In genomic region chr20:31840906-31841816, GRCh38 we compare ENCODE assay signal across 17 cellular contexts. TPM values are rescaled to one million over a fixed set of nuclear protein-coding genes. Genes with fewer than 3 reads are reported as not detected.
DNase-seq lines count a peak whose midpoint lies in the region; ATAC-seq, FAIRE-seq and TF ChIP-seq lines count a peak whose summit lies in the region.
"Had no signal": no experiment of that assay in that cellular context is flagged by ENCODE, and none has a peak within 500 bp of the region (broad histone marks: within the 10 kb centered on the region; RNA-seq: fewer than 3 reads in every experiment).

No MANE protein-coding gene starts in this region.

- no peaks in the 10 kb centered on the region for H3K36me3 Mint-ChIP-seq in endodermal cell (ENCODE audit: low read depth)
- H3K36me3 Mint-ChIP-seq: neural progenitor cell; stimulated activated effector memory CD8-positive, alpha-beta T cell treated with anti-CD3 and anti-CD28 coated beads, Interleukin-12 subunit alpha, Interleukin-12 subunit beta, amount 100 ng/mL, for 72 hours had no signal

- H3K79me1 ChIP-seq in trophoblast cell (ENCODE audit: low read length), result no peaks in the 10 kb centered on the region

- peak overlapping the region; percentile 94 for H3K27ac ChIP-seq in endodermal cell (ENCODE audit: low read depth, low read length)
- H3K27ac ChIP-seq in trophoblast cell (ENCODE audit: low read depth, low read length), result no peak overlapping the region
- H3K27ac ChIP-seq: BLaER1 treated with 17β-estradiol and CSF1 and Interleukin-3, amounts not matched to agents 10 nM and 100 nM; neural progenitor cell; SK-N-MC had no signal

- no peak for FAIRE-seq in HTR-8/SVneo (lab: Jason Lieb, UNC)

- DNase-seq in Daoy (ENCODE audit: low read depth), result peak; percentile 55
- peak; percentile 77 for DNase-seq in NCI-H226
- no peak for DNase-seq in endodermal cell
- DNase-seq in trophoblast cell, result no peak
- no peak for DNase-seq in HTR-8/SVneo (ENCODE audit: insufficient read length, low spot score)
- DNase-seq in stimulated activated CD4-positive, alpha-beta T cell treated with anti-CD3 and anti-CD28 coated beads, Interleukin-4, amount 100 ng/mL, for 4 hours, result no peak
- DNase-seq: activated CD8-positive, alpha-beta T cell treated with anti-CD3 and anti-CD28 coated beads for 36 hours; NCI-H1092 treated with DMSO at 0.1 percent for 48 hours; NCI-H2171 treated with DMSO at 0.1 percent for 48 hours had no signal

- H3K9me3 ChIP-seq in endodermal cell (ENCODE audit: control insufficient read depth, low read length), result no peaks in the 10 kb centered on the region
- H3K9me3 ChIP-seq in trophoblast cell (ENCODE audit: insufficient read depth, low read depth, low read length), result no peaks in the 10 kb centered on the region
- H3K9me3 ChIP-seq: BLaER1 treated with 17β-estradiol and CSF1 and Interleukin-3, amounts not matched to agents 10 nM and 100 nM; HAP-1 had no signal

- no peak overlapping the region for H2AK5ac ChIP-seq in trophoblast cell (ENCODE audit: low read length)

- no peak overlapping the region for H3K4me3 ChIP-seq in endodermal cell (ENCODE audit: low read length)
- no peak overlapping the region for H3K4me3 ChIP-seq in trophoblast cell (ENCODE audit: low read depth, low read length)
- H3K4me3 ChIP-seq: BLaER1 treated with 17β-estradiol and CSF1 and Interleukin-3, amounts not matched to agents 10 nM and 100 nM; HAP-1; neural progenitor cell; SK-N-MC had no signal

- H3K18ac ChIP-seq in trophoblast cell (ENCODE audit: low read length), result no peak overlapping the region

- H3K36me3 ChIP-seq in endodermal cell (ENCODE audit: control insufficient read depth, insufficient read depth, low read length), result no peaks in the 10 kb centered on the region
- H3K36me3 ChIP-seq in trophoblast cell (ENCODE audit: control insufficient read depth in 1 of 2, insufficient read depth in 2 of 2, low read length in 2 of 2), result no peaks in the 10 kb centered on the region
- H3K36me3 ChIP-seq: BLaER1 treated with 17β-estradiol and CSF1 and Interleukin-3, amounts not matched to agents 10 nM and 100 nM; HAP-1; neural progenitor cell had no signal

- H3K9ac ChIP-seq in endodermal cell (ENCODE audit: extremely low read depth, low read length, poor library complexity, severe bottlenecking) (no peak overlapping the region), trophoblast cell (ENCODE audit: low read length) (no peak overlapping the region)
- H3K9ac ChIP-seq: BLaER1 treated with 17β-estradiol and CSF1 and Interleukin-3, amounts not matched to agents 10 nM and 100 nM; neural progenitor cell had no signal

- H4K91ac ChIP-seq in trophoblast cell (ENCODE audit: low read depth, low read length), result peak overlapping the region; percentile 17

- no peak overlapping the region for H3K23ac ChIP-seq in trophoblast cell (ENCODE audit: low read length)

- H2BK12ac ChIP-seq in trophoblast cell (ENCODE audit: low read length), result no peak overlapping the region

- no peak overlapping the region for H2BK5ac ChIP-seq in trophoblast cell (ENCODE audit: low read depth, low read length, poor library complexity)

- peak overlapping the region; percentile 75 for H3K27ac Mint-ChIP-seq in endodermal cell
- H3K27ac Mint-ChIP-seq: activated CD8-positive, alpha-beta T cell treated with anti-CD3 and anti-CD28 coated beads for 36 hours; IgD-negative memory B cell; neural progenitor cell; stimulated activated effector memory CD8-positive, alpha-beta T cell treated with anti-CD3 and anti-CD28 coated beads, Interleukin-12 subunit alpha, Interleukin-12 subunit beta, amount 100 ng/mL, for 72 hours had no signal

- TF ChIP-seq CTCF in endodermal cell (conservative IDR thresholded peaks at IDR 0.05), result no peak

- no peak for ATAC-seq in GM18502 (IDR thresholded peaks at IDR 0.05; ENCODE audit: poor library complexity, unreplicated experiment)
- no peak for ATAC-seq in HG02970 (IDR thresholded peaks at IDR 0.05; ENCODE audit: low FRiP score, unreplicated experiment)
- ATAC-seq: activated CD8-positive, alpha-beta T cell treated with anti-CD3 and anti-CD28 coated beads for 36 hours; stimulated activated effector memory CD8-positive, alpha-beta T cell treated with anti-CD3 and anti-CD28 coated beads, Interleukin-12 subunit alpha, Interleukin-12 subunit beta, amount 100 ng/mL, for 72 hours had no signal

- H4K8ac ChIP-seq in trophoblast cell (ENCODE audit: low read depth, low read length), result no peak overlapping the region

- H2BK120ac ChIP-seq in trophoblast cell (ENCODE audit: insufficient read depth, low read length, poor library complexity), result no peak overlapping the region

- H3K4ac ChIP-seq in trophoblast cell (ENCODE audit: low read depth, low read length), result no peak overlapping the region

- H3K4me1 Mint-ChIP-seq in endodermal cell, result peaks cover 18% of the 10 kb centered on the region

- H3K9me3 Mint-ChIP-seq in endodermal cell, result no peaks in the 10 kb centered on the region
- H3K9me3 Mint-ChIP-seq: activated CD8-positive, alpha-beta T cell treated with anti-CD3 and anti-CD28 coated beads for 36 hours; IgD-negative memory B cell; neural progenitor cell; stimulated activated effector memory CD8-positive, alpha-beta T cell treated with anti-CD3 and anti-CD28 coated beads, Interleukin-12 subunit alpha, Interleukin-12 subunit beta, amount 100 ng/mL, for 72 hours had no signal

- H3K4me1 ChIP-seq in endodermal cell (ENCODE audit: control insufficient read depth, insufficient read depth, low read length) (peaks cover 5% of the 10 kb centered on the region), trophoblast cell (ENCODE audit: control insufficient read depth in 1 of 2, insufficient read depth in 2 of 2, low read length in 2 of 2) (peaks cover 26 to 43% of the 10 kb centered on the region in 2 experiments)
- H3K4me1 ChIP-seq: HAP-1 had no signal

- H4K12ac ChIP-seq in trophoblast cell (ENCODE audit: low read depth, low read length), result no peak overlapping the region

- no peak overlapping the region for H3K4me2 ChIP-seq in trophoblast cell (ENCODE audit: low read length)
- H3K4me2 ChIP-seq: neural progenitor cell had no signal

- H3K14ac ChIP-seq in trophoblast cell (ENCODE audit: low read length), result no peak overlapping the region

- H3K4me3 Mint-ChIP-seq in endodermal cell, result no peak overlapping the region
- H3K4me3 Mint-ChIP-seq: activated CD8-positive, alpha-beta T cell treated with anti-CD3 and anti-CD28 coated beads for 36 hours; neural progenitor cell; stimulated activated effector memory CD8-positive, alpha-beta T cell treated with anti-CD3 and anti-CD28 coated beads, Interleukin-12 subunit alpha, Interleukin-12 subunit beta, amount 100 ng/mL, for 72 hours had no signal

- no peaks in the 10 kb centered on the region for H3K27me3 ChIP-seq in endodermal cell (ENCODE audit: control insufficient read depth, insufficient read depth, low read length, poor library complexity, severe bottlenecking)
- H3K27me3 ChIP-seq in trophoblast cell (ENCODE audit: insufficient read depth, low read length), result no peaks in the 10 kb centered on the region
- H3K27me3 ChIP-seq: neural progenitor cell had no signal

- no peaks in the 10 kb centered on the region for H3K27me3 Mint-ChIP-seq in endodermal cell (ENCODE audit: insufficient read depth)
- H3K27me3 Mint-ChIP-seq: activated CD8-positive, alpha-beta T cell treated with anti-CD3 and anti-CD28 coated beads for 36 hours had no signal

- no peak overlapping the region for H2AFZ ChIP-seq in trophoblast cell (ENCODE audit: insufficient read depth, low read length, poor library complexity)
- H2AFZ ChIP-seq: neural progenitor cell had no signal

- no peaks in the 10 kb centered on the region for H3K79me2 ChIP-seq in trophoblast cell (ENCODE audit: control insufficient read depth, insufficient read depth, low read length, poor library complexity)

- 84 to 92% methylated on average over 12 to 15 of the region's 15 CpGs for WGBS in endodermal cell (ENCODE audit: insufficient coverage in 1 of 2, insufficient read length in 1 of 2), 2 experiments
- WGBS in trophoblast cell (ENCODE audit: extremely low coverage, insufficient coverage, insufficient read length), result no CpG with 5 or more reads among the region's 15 CpGs

RNA-seq across cellular contexts. Expression of gene FOXS1, which starts 4.2 kb away (rescaled TPM):
- total RNA-seq in Daoy (2014; rRNA removed; shearing (Covaris generic)), result 2.0 and 3.6 TPM in 2 replicates
- not detected for total RNA-seq in endodermal cell
- 2.3 TPM for polyA plus RNA-seq in endodermal cell (2013, experiment 1 of 2)
- polyA plus RNA-seq in endodermal cell (2013, experiment 2 of 2), result 3.3 TPM
- polyA plus RNA-seq in trophoblast cell (2013), result 0.57 and 0.71 TPM in 2 replicates
- total RNA-seq: activated CD8-positive, alpha-beta T cell treated with anti-CD3 and anti-CD28 coated beads for 36 hours had no signal
- polyA plus RNA-seq: IgD-negative memory B cell had no signal

RNA-seq across cellular contexts. Expression of gene MYLK2, which starts 22.0 kb away (rescaled TPM):
- 3.0 and 3.4 TPM in 2 replicates for total RNA-seq in Daoy (2014; rRNA removed; shearing (Covaris generic))
- under 1 TPM; 0.20 to 0.29 TPM for total RNA-seq in endodermal cell
- polyA plus RNA-seq in endodermal cell (2013, experiment 1 of 2), result 0.39 TPM
- polyA plus RNA-seq in endodermal cell (2013, experiment 2 of 2), result 0.37 TPM
- 0.12 and 0.19 TPM in 2 replicates for polyA plus RNA-seq in trophoblast cell (2013)
- polyA plus RNA-seq: IgD-negative memory B cell had no signal

RNA-seq across cellular contexts. Expression of gene DUSP15, which starts 29.2 kb away (rescaled TPM):
- 1.9 and 4.2 TPM in 2 replicates for total RNA-seq in Daoy (2014; rRNA removed; shearing (Covaris generic))
- 1 to 10 TPM; 3.8 to 7.2 TPM for total RNA-seq in endodermal cell
- 7.3 TPM for polyA plus RNA-seq in endodermal cell (2013, experiment 1 of 2)
- polyA plus RNA-seq in endodermal cell (2013, experiment 2 of 2), result 7.6 TPM
- 0.24 and 0.41 TPM in 2 replicates for polyA plus RNA-seq in trophoblast cell (2013)
- total RNA-seq: activated CD8-positive, alpha-beta T cell treated with anti-CD3 and anti-CD28 coated beads for 36 hours had no signal
- polyA plus RNA-seq: IgD-negative memory B cell had no signal

RNA-seq across cellular contexts. Expression of gene TTLL9, which starts 29.3 kb away (rescaled TPM):
- 1.5 TPM in 1 of 2 replicates, not detected in the other for total RNA-seq in Daoy (2014; rRNA removed; shearing (Covaris generic))
- under 1 TPM; 0.29 to 0.51 TPM for total RNA-seq in endodermal cell
- polyA plus RNA-seq in endodermal cell (2013, experiment 1 of 2), result 1.00 TPM
- 1.2 TPM for polyA plus RNA-seq in endodermal cell (2013, experiment 2 of 2)
- 0.03 and 0.07 TPM in 2 replicates for polyA plus RNA-seq in trophoblast cell (2013)
- total RNA-seq: activated CD8-positive, alpha-beta T cell treated with anti-CD3 and anti-CD28 coated beads for 36 hours had no signal
- polyA plus RNA-seq: IgD-negative memory B cell had no signal

Comparison
In these comparisons a context has a peak if more than half of its experiments do, and no peak if none do; other contexts are left out.
1. DNase-seq: peak in Daoy (single experiment) and NCI-H226 (single experiment); none in endodermal cell (single experiment), trophoblast cell (0 of 2), HTR-8/SVneo (single experiment) and stimulated activated CD4-positive, alpha-beta T cell treated with anti-CD3 and anti-CD28 coated beads, Interleukin-4, amount 100 ng/mL, for 4 hours (0 of 2).